Comparison of ENCODE assay signal across 10 cellular contexts in the genomic region with DNA sequence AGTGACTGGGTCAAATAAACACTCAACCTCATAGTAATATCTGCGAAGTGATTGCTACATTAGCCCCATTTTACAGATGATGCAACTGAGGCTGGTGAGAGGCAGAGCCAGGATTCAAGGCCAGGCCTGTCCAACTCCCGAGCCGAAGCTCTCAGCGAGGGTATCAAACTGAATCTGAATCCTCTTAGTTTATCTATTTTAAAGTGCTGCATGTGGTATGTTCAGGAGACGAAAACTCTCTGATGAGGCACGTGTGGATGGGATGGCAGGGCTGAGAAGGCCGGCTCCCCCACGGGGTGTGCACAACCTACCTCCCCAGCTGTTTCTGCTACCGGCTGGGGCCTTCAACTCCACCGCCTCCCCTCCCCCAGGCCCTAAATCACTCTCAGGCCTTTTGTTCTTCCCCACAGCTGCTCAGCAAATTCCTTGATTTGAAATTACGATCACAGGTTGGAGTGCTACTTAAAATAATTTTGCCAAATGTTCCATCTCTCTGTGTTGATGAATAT.
DNase-seq lines count a peak whose midpoint lies in the region; TF ChIP-seq lines count a peak whose summit lies in the region.
"Had no signal": no experiment of that assay in that cellular context is flagged by ENCODE, and none has a peak within 500 bp of the region (broad histone marks: within the 10 kb centered on the region; RNA-seq: fewer than 3 reads in every experiment).

No MANE protein-coding gene starts in this region.

- peak overlapping the region; percentile 93 for H3K4me2 ChIP-seq in PC-9

- no TSS peak for BruUV-seq in PC-9 (replicated peaks; lab: Mats Ljungman, UMichigan)

- H4K20me1 ChIP-seq in PC-9 (ENCODE audit: insufficient read depth), result no peaks in the 10 kb centered on the region

- peaks cover 72% of the 10 kb centered on the region for H3F3A ChIP-seq in PC-9 (ENCODE audit: insufficient read depth, low read depth)

- no peaks in the 10 kb centered on the region for H3K36me3 ChIP-seq in PC-9 (ENCODE audit: low read depth)

- H3K9me3 ChIP-seq in PC-9 (ENCODE audit: insufficient read depth, low read depth), result no peaks in the 10 kb centered on the region

- H3K79me2 ChIP-seq in PC-9 (ENCODE audit: low read depth), result peaks cover 15% of the 10 kb centered on the region

- no peaks in the 10 kb centered on the region for H3K9me2 ChIP-seq in PC-9 (ENCODE audit: insufficient read depth)

- peak overlapping the region; percentile 99 for H3K27ac ChIP-seq in PC-9
- H3K27ac ChIP-seq in caudate nucleus (ENCODE audit: low read depth, low read length), result no peak overlapping the region

- DNase-seq in activated CD4-positive, CD25-positive, alpha-beta regulatory T cell treated with anti-CD3 and anti-CD28 coated beads, Interleukin-2, amount 50 U/mL, for 72 hours, result peak; percentile 23
- DNase-seq in activated CD4-positive, CD25-positive, alpha-beta regulatory T cell (lab: John Stamatoyannopoulos, UW), result no peak
- DNase-seq in PC-9, result no peak
- DNase-seq in glomerular visceral epithelial cell (ENCODE audit: extremely low spot score), result peak; percentile 64
- DNase-seq in stimulated activated CD8-positive, alpha-beta memory T cell treated with anti-CD3 and anti-CD28 coated beads, Interleukin-4, amount 100 ng/mL, for 48 hours, result peak; percentile 20
- no peak for DNase-seq in NCI-H1694 treated with DMSO at 0.1 percent for 48 hours (lab: John Stamatoyannopoulos, UW)
- DNase-seq in NCI-H526 treated with DMSO at 0.1 percent for 48 hours (lab: John Stamatoyannopoulos, UW), result no peak
- no peak for DNase-seq in caudate nucleus (lab: John Stamatoyannopoulos, UW)
- DNase-seq: COR-L47, NCI-H1048 had no signal

- peaks cover 76% of the 10 kb centered on the region for H3K4me1 ChIP-seq in PC-9 (replicated peaks; ENCODE audit: insufficient read depth)

- no peak for TF ChIP-seq CTCF in PC-9 (conservative IDR thresholded peaks at IDR 0.05)

- POLR2A ChIA-PET in PC-9 (lab: Charles Lee; ENCODE audit: unreplicated experiment), result interaction anchor here (0.6 to 1.6 kb wide), 12 partner anchors 18 to 1500 kb away, joined by 3 to 24 read pairs (median 10); no protein-coding TSS in a partner anchor

- intact Hi-C loops in PC-9 (cut with micrococcal nuclease; ENCODE audit: unreplicated experiment), result loop anchor here (1.0 to 2.0 kb wide), 4 partner anchors 18 to 458 kb away; no protein-coding TSS in a partner anchor

- CTCF ChIA-PET in PC-9 (lab: Charles Lee), result interaction anchor here (0.7 to 1.2 kb wide), 3 partner anchors 44 to 462 kb away, joined by 3 to 7 read pairs (median 5); no protein-coding TSS in a partner anchor

- H3K4me3 ChIP-seq in PC-9, result no peak overlapping the region; the same call in 1 of the 2 replicates

- H2AFZ ChIP-seq in PC-9, result no peak overlapping the region

- no peaks in the 10 kb centered on the region for H3K27me3 ChIP-seq in PC-9 (ENCODE audit: insufficient read depth, low read depth)

Comparison
In these comparisons a context has a peak if more than half of its experiments do, and no peak if none do; other contexts are left out.
1. DNase-seq: peak in activated CD4-positive, CD25-positive, alpha-beta regulatory T cell treated with anti-CD3 and anti-CD28 coated beads, Interleukin-2, amount 50 U/mL, for 72 hours (single experiment), glomerular visceral epithelial cell (single experiment) and stimulated activated CD8-positive, alpha-beta memory T cell treated with anti-CD3 and anti-CD28 coated beads, Interleukin-4, amount 100 ng/mL, for 48 hours (single experiment); none in activated CD4-positive, CD25-positive, alpha-beta regulatory T cell (0 of 4), PC-9 (0 of 2), NCI-H1694 treated with DMSO at 0.1 percent for 48 hours (single experiment), NCI-H526 treated with DMSO at 0.1 percent for 48 hours (single experiment) and caudate nucleus (0 of 61).